Comparison of ENCODE assay signal across 36 cellular contexts in genomic region chrX:149712831-149713230, GRCh38. TPM values are rescaled to one million over a fixed set of nuclear protein-coding genes. Genes with fewer than 3 reads are reported as not detected.
"Had no signal": no experiment of that assay in that cellular context is flagged by ENCODE, and none has a peak within 500 bp of the region (broad histone marks: within the 10 kb centered on the region; RNA-seq: fewer than 3 reads in every experiment).

No MANE protein-coding gene starts in this region.

- H3K9me3 ChIP-seq: MG63 had no signal

- H3K36me3 ChIP-seq: MG63 had no signal

- DNase-seq: Karpas-422, Kasumi-1, KG1, MG63, MM.1S, MV-4-11, NCI-H1048, NCI-H1092, NCI-H1092 treated with DMSO at 0.1 percent for 48 hours, NCI-H1105, NCI-H1105 treated with DMSO at 0.1 percent for 48 hours, NCI-H1417, NCI-H1417 treated with DMSO at 0.1 percent for 48 hours, NCI-H1436, NCI-H1436 treated with DMSO at 0.1 percent for 48 hours, NCI-H146, NCI-H1694, NCI-H1694 treated with DMSO at 0.1 percent for 48 hours, NCI-H187, NCI-H187 treated with DMSO at 0.1 percent for 48 hours, NCI-H1930, NCI-H2029, NCI-H2029 treated with DMSO at 0.1 percent for 48 hours, NCI-H2081, NCI-H2081 treated with DMSO at 0.1 percent for 48 hours, NCI-H2107, NCI-H2171, NCI-H2171 treated with DMSO at 0.1 percent for 48 hours, NCI-H2227 treated with DMSO at 0.1 percent for 48 hours, NCI-H226, NCI-H345, NCI-H446, NCI-H510A had no signal

- H3K27ac ChIP-seq: KMS-11 had no signal

- H3K4me3 ChIP-seq: MG63 had no signal

- H3K27me3 ChIP-seq: MG63 had no signal

RNA-seq across cellular contexts. Expression of gene MAGEA11, which starts 1.0 kb away (rescaled TPM):
- total RNA-seq: LHCN-M2, MCF 10A had no signal
